Comparison of ENCODE assay signal across 16 cellular contexts in genomic region chr6:143401060-143401426, GRCh38. TPM values are rescaled to one million over a fixed set of nuclear protein-coding genes. Genes with fewer than 3 reads are reported as not detected.
DNase-seq lines count a peak whose midpoint lies in the region; ATAC-seq, FAIRE-seq and TF ChIP-seq lines count a peak whose summit lies in the region.
"Had no signal": no experiment of that assay in that cellular context is flagged by ENCODE, and none has a peak within 500 bp of the region (broad histone marks: within the 10 kb centered on the region; RNA-seq: fewer than 3 reads in every experiment).

No MANE protein-coding gene starts in this region.

- H3K9me3 ChIP-seq in T-helper 17 cell (ENCODE audit: control insufficient read depth, low read length, poor library complexity, severe bottlenecking) (no peaks in the 10 kb centered on the region), keratinocyte (ENCODE audit: control insufficient read depth, low read depth, low read length) (no peaks in the 10 kb centered on the region)

- dilution Hi-C loops in keratinocyte (cut with MboI; ENCODE audit: extremely low pct_ligation_motif_present, low sequenced_read_pairs), result no loop called here

- no peaks in the 10 kb centered on the region for H3K9me3 Mint-ChIP-seq in activated naive CD8-positive, alpha-beta T cell treated with anti-CD3 and anti-CD28 coated beads for 36 hours
- no peaks in the 10 kb centered on the region for H3K9me3 Mint-ChIP-seq in activated naive CD8-positive, alpha-beta T cell treated with anti-CD3 and anti-CD28 coated beads, Interleukin-2, amount 50 U/mL, for 24 hours
- H3K9me3 Mint-ChIP-seq: activated CD4-positive, alpha-beta memory T cell treated with anti-CD3 and anti-CD28 coated beads, Interleukin-2, amount 10 ng/mL, durations not matched to agents 7 days and 5 days; stimulated activated naive CD8-positive, alpha-beta T cell treated with anti-CD3 and anti-CD28 coated beads, Interleukin-15, amount 100 ng/mL, for 72 hours had no signal

- H3K27ac ChIP-seq in keratinocyte (ENCODE audit: control insufficient read depth, insufficient read depth, low read length), result peak overlapping the region; percentile 64
- H3K27ac ChIP-seq: HL-60 had no signal

- H3K27me3 ChIP-seq in keratinocyte (ENCODE audit: control insufficient read depth, extremely low read depth, insufficient read depth, low read length), result no peaks in the 10 kb centered on the region

- TF ChIP-seq CTCF in keratinocyte (optimal IDR thresholded peaks at IDR 0.05 in 1 of 3, IDR thresholded peaks at IDR 0.05 in 1 of 3, conservative IDR thresholded peaks at IDR 0.05 in 1 of 3; ENCODE audit: extremely low read depth in 1 of 3, insufficient read depth in 2 of 3, low read length in 3 of 3), result no peak

- no peaks in the 10 kb centered on the region for H4K20me1 ChIP-seq in keratinocyte (ENCODE audit: control insufficient read depth, extremely low read depth, insufficient read depth, low read length)

- no peaks in the 10 kb centered on the region for H3K9me1 ChIP-seq in keratinocyte (ENCODE audit: control insufficient read depth, extremely low read depth, insufficient read depth, low read length)

- H3K36me3 Mint-ChIP-seq in activated naive CD8-positive, alpha-beta T cell treated with anti-CD3 and anti-CD28 coated beads for 36 hours, result no peaks in the 10 kb centered on the region
- no peaks in the 10 kb centered on the region for H3K36me3 Mint-ChIP-seq in activated naive CD8-positive, alpha-beta T cell treated with anti-CD3 and anti-CD28 coated beads, Interleukin-2, amount 50 U/mL, for 24 hours (ENCODE audit: low read depth)
- no peaks in the 10 kb centered on the region for H3K36me3 Mint-ChIP-seq in T-helper 17 cell (ENCODE audit: low read depth)

- no peaks in the 10 kb centered on the region for H3K36me3 ChIP-seq in keratinocyte (ENCODE audit: control insufficient read depth in 2 of 2, extremely low read depth in 1 of 2, insufficient read depth in 2 of 2, low read length in 2 of 2)

- no peak overlapping the region for H3K4me2 ChIP-seq in keratinocyte (ENCODE audit: control insufficient read depth, extremely low read depth, insufficient read depth, low read depth, low read length)

- H3K4me1 ChIP-seq in keratinocyte (ENCODE audit: control insufficient read depth, extremely low read depth, insufficient read depth, low read length), result peaks cover 65% of the 10 kb centered on the region

- DNase-seq in activated naive CD8-positive, alpha-beta T cell treated with anti-CD3 and anti-CD28 coated beads for 36 hours, result no peak
- DNase-seq in activated naive CD8-positive, alpha-beta T cell treated with anti-CD3 and anti-CD28 coated beads, Interleukin-2, amount 50 U/mL, for 24 hours, result no peak
- DNase-seq in T-helper 17 cell, result no peak
- DNase-seq in keratinocyte (ENCODE audit: low read depth, low spot score), result no peak
- DNase-seq in stimulated activated naive CD4-positive, alpha-beta T cell treated with Interleukin-2 at 50 U/mL for 16 hours (lab: John Stamatoyannopoulos, UW), result no peak
- no peak for DNase-seq in Ammon's horn (ENCODE audit: low spot score)
- no peak for DNase-seq in activated CD4-positive, alpha-beta T cell treated with anti-CD3 and anti-CD28 coated beads for 1 hour
- no peak for DNase-seq in middle frontal gyrus (ENCODE audit: extremely low spot score, low spot score)
- DNase-seq: activated CD4-positive, alpha-beta memory T cell treated with anti-CD3 and anti-CD28 coated beads, Interleukin-2, amount 10 ng/mL, durations not matched to agents 7 days and 5 days; activated T-cell treated with anti-CD3 and anti-CD28 coated beads, Interleukin-2, amount 50 U/mL, for 48 hours; kidney glomerular epithelial cell; NCI-H526 had no signal

- H3K4me3 ChIP-seq in keratinocyte (ENCODE audit: control insufficient read depth in 2 of 3, extremely low read depth in 1 of 3, insufficient read depth in 2 of 3, low read depth in 1 of 3, low read length in 3 of 3), result no peak overlapping the region

- no peak overlapping the region for H3K4me3 Mint-ChIP-seq in activated naive CD8-positive, alpha-beta T cell treated with anti-CD3 and anti-CD28 coated beads for 36 hours
- no peak overlapping the region for H3K4me3 Mint-ChIP-seq in activated naive CD8-positive, alpha-beta T cell treated with anti-CD3 and anti-CD28 coated beads, Interleukin-2, amount 50 U/mL, for 24 hours
- no peak overlapping the region for H3K4me3 Mint-ChIP-seq in T-helper 17 cell
- H3K4me3 Mint-ChIP-seq: activated CD4-positive, alpha-beta memory T cell treated with anti-CD3 and anti-CD28 coated beads, Interleukin-2, amount 10 ng/mL, durations not matched to agents 7 days and 5 days had no signal

- H3K27me3 Mint-ChIP-seq in activated naive CD8-positive, alpha-beta T cell treated with anti-CD3 and anti-CD28 coated beads for 36 hours, result peaks cover 6% of the 10 kb centered on the region
- H3K27me3 Mint-ChIP-seq in activated naive CD8-positive, alpha-beta T cell treated with anti-CD3 and anti-CD28 coated beads, Interleukin-2, amount 50 U/mL, for 24 hours, result no peaks in the 10 kb centered on the region
- H3K27me3 Mint-ChIP-seq in T-helper 17 cell, result peaks cover under 1% of the 10 kb centered on the region
- H3K27me3 Mint-ChIP-seq: activated CD4-positive, alpha-beta memory T cell treated with anti-CD3 and anti-CD28 coated beads, Interleukin-2, amount 10 ng/mL, durations not matched to agents 7 days and 5 days; stimulated activated naive CD8-positive, alpha-beta T cell treated with anti-CD3 and anti-CD28 coated beads, Interleukin-15, amount 100 ng/mL, for 72 hours had no signal

- H3K27ac Mint-ChIP-seq in activated naive CD8-positive, alpha-beta T cell treated with anti-CD3 and anti-CD28 coated beads for 36 hours, result peak overlapping the region; percentile 10
- H3K27ac Mint-ChIP-seq in activated naive CD8-positive, alpha-beta T cell treated with anti-CD3 and anti-CD28 coated beads, Interleukin-2, amount 50 U/mL, for 24 hours, result no peak overlapping the region
- H3K27ac Mint-ChIP-seq in T-helper 17 cell, result peak overlapping the region; percentile 68
- H3K27ac Mint-ChIP-seq: activated CD4-positive, alpha-beta memory T cell treated with anti-CD3 and anti-CD28 coated beads, Interleukin-2, amount 10 ng/mL, durations not matched to agents 7 days and 5 days had no signal

- peak; percentile 32 for FAIRE-seq in keratinocyte (lab: Jason Lieb, UNC)
- FAIRE-seq: H1, RCC 7860 had no signal

- ATAC-seq in activated naive CD8-positive, alpha-beta T cell treated with anti-CD3 and anti-CD28 coated beads, Interleukin-2, amount 50 U/mL, for 24 hours, result no peak
- no peak for ATAC-seq in T-helper 17 cell

- H3K4me1 Mint-ChIP-seq in activated naive CD8-positive, alpha-beta T cell treated with anti-CD3 and anti-CD28 coated beads for 36 hours, result peaks cover 13% of the 10 kb centered on the region
- H3K4me1 Mint-ChIP-seq in activated naive CD8-positive, alpha-beta T cell treated with anti-CD3 and anti-CD28 coated beads, Interleukin-2, amount 50 U/mL, for 24 hours, result peaks cover 15% of the 10 kb centered on the region
- H3K4me1 Mint-ChIP-seq in T-helper 17 cell, result peaks cover 22% of the 10 kb centered on the region

- H2AFZ ChIP-seq in keratinocyte (ENCODE audit: control insufficient read depth, low read length), result peak overlapping the region; percentile 44

- no peaks in the 10 kb centered on the region for H3K79me2 ChIP-seq in keratinocyte (ENCODE audit: control insufficient read depth, insufficient read depth, low read length)

- no peak overlapping the region for H3K9ac ChIP-seq in keratinocyte (ENCODE audit: control insufficient read depth, extremely low read depth, insufficient read depth, low read length)

RNA-seq across cellular contexts. Expression of gene ADAT2, which starts 49.5 kb away (rescaled TPM):
- total RNA-seq in activated naive CD8-positive, alpha-beta T cell treated with anti-CD3 and anti-CD28 coated beads for 36 hours, result 10 to 100 TPM; 29.6 to 31.6 TPM
- total RNA-seq in T-helper 17 cell, result 10 to 100 TPM; 19.1 to 19.8 TPM
- polyA plus RNA-seq in keratinocyte, result 8.0 to 23.1 TPM (median 14.8 TPM) in 3 replicates
- 9.1 TPM for polyA plus RNA-seq in keratinocyte (2011; ENCODE audit: low read depth)
- polyA plus RNA-seq in keratinocyte (2011; cell fraction: cytosol; rRNA removed), result 2.6 and 5.1 TPM in 2 replicates
- polyA plus RNA-seq in keratinocyte (2011; cell fraction: nucleus; rRNA removed), result 52.9 and 62.6 TPM in 2 replicates
- 6.7 and 9.4 TPM in 2 replicates for polyA plus RNA-seq in keratinocyte (2012; ENCODE audit: low replicate concordance)
- 0.85 to 11.7 TPM (median 7.6 TPM) in 3 replicates for polyA minus RNA-seq in keratinocyte
- 5.2 TPM for polyA minus RNA-seq in keratinocyte (2011; cell fraction: cytosol; rRNA and poly(A)+ RNA removed)
- 8.8 and 16.8 TPM in 2 replicates for polyA minus RNA-seq in keratinocyte (2011; cell fraction: nucleus; rRNA and poly(A)+ RNA removed)

RNA-seq across cellular contexts. Expression of gene PEX3, which starts 49.6 kb away (rescaled TPM):
- total RNA-seq in activated naive CD8-positive, alpha-beta T cell treated with anti-CD3 and anti-CD28 coated beads for 36 hours, result 10 to 100 TPM; 29.3 to 31.3 TPM
- total RNA-seq in T-helper 17 cell, result 10 to 100 TPM in 1 of 2 donors, 1 to 10 TPM in 1; 8.2 to 10.2 TPM
- polyA plus RNA-seq in keratinocyte, result 29.4 to 68.1 TPM (median 67.4 TPM) in 3 replicates
- 23.7 TPM for polyA plus RNA-seq in keratinocyte (2011; ENCODE audit: low read depth)
- polyA plus RNA-seq in keratinocyte (2011; cell fraction: cytosol; rRNA removed), result 21.1 and 41.2 TPM in 2 replicates
- 53.1 and 55.4 TPM in 2 replicates for polyA plus RNA-seq in keratinocyte (2011; cell fraction: nucleus; rRNA removed)
- 23.5 and 25.5 TPM in 2 replicates for polyA plus RNA-seq in keratinocyte (2012; ENCODE audit: low replicate concordance)
- 13.8 to 33.1 TPM (median 22.5 TPM) in 3 replicates for polyA minus RNA-seq in keratinocyte
- polyA minus RNA-seq in keratinocyte (2011; cell fraction: cytosol; rRNA and poly(A)+ RNA removed), result 46.0 TPM
- polyA minus RNA-seq in keratinocyte (2011; cell fraction: nucleus; rRNA and poly(A)+ RNA removed), result 33.9 and 55.9 TPM in 2 replicates
